ENCODE assay signal across 29 cellular contexts in the genomic region with DNA sequence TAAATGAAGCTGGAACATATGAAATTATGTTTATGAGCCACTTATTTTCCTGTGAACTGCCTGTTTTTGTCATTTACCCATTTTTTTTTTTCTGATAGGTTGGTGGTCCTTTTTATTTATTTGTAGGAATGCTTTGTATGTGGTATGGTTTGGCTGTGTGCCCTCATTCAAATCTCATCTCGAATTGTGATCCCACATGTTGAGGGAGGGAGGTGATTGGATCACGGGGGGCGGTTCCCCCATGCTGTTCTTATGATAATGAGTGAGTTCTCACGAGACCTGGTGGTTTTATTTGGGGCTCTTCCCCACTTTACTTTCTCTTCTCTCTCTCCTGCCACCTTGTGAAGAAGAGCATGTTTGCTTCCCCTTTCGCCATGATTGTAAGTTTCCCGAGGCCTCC.
"Had no signal": no experiment of that assay in that cellular context is flagged by ENCODE, and none has a peak within 500 bp of the region (broad histone marks: within the 10 kb centered on the region; RNA-seq: fewer than 3 reads in every experiment).

No MANE protein-coding gene starts in this region.

- H3K36me3 ChIP-seq: colonic mucosa, esophagus squamous epithelium, neutrophil, ovary, thoracic aorta, uterus had no signal

- ATAC-seq: activated CD8-positive, alpha-beta T cell treated with anti-CD3 and anti-CD28 coated beads for 36 hours; activated T-cell treated with anti-CD3 and anti-CD28 coated beads, Interleukin-2, amount 50 U/mL, for 4 hours; activated T-helper 17 cell treated with anti-CD3 and anti-CD28 coated beads, Interleukin-2, amount 50 U/mL, for 72 hours; body of pancreas; natural killer cell treated with Interleukin-12 subunit alpha and Interleukin-12 subunit beta and Interleukin-15 and Interleukin-18, amount 100 ng/mL, for 72 hours; sciatic nerve; stimulated activated effector memory CD8-positive, alpha-beta T cell treated with anti-CD3 and anti-CD28 coated beads, Interleukin-12 subunit alpha, Interleukin-12 subunit beta, amount 100 ng/mL, for 72 hours had no signal

- H3K4me3 ChIP-seq: body of pancreas, colonic mucosa, esophagus squamous epithelium, hepatocyte, lung, ovary, thoracic aorta, uterus had no signal

- H3K27me3 ChIP-seq: body of pancreas, colonic mucosa, hepatocyte, neutrophil, ovary, uterus had no signal

- H3K27ac ChIP-seq: body of pancreas, colonic mucosa, epithelial cell of prostate, esophagus squamous epithelium, hepatocyte, neutrophil, ovary, uterus had no signal

- DNase-seq: activated CD4-positive, alpha-beta T cell treated with anti-CD3 and anti-CD28 coated beads for 1 hour; activated CD4-positive, alpha-beta T cell treated with anti-CD3 and anti-CD28 coated beads, Interleukin-2, amount 50 U/mL, for 1 hour; activated CD8-positive, alpha-beta T cell treated with anti-CD3 and anti-CD28 coated beads for 36 hours; activated gamma-delta T cell treated with Interleukin-2 at 50 U/mL for 16 hours; activated naive CD4-positive, alpha-beta T cell treated with anti-CD3 and anti-CD28 coated beads, Interleukin-2, amount 50 U/mL, for 16 hours; activated T-cell treated with anti-CD3 and anti-CD28 coated beads, Interleukin-2, amount 50 U/mL, for 4 hours; anterior cingulate cortex; body of pancreas; cerebellar nuclear complex; colonic mucosa; effector CD8-positive, alpha-beta T cell; esophagus squamous epithelium; foreskin melanocyte; kidney; mesendoderm; ovary; small intestine; stimulated activated CD4-positive, alpha-beta T cell treated with anti-CD3 and anti-CD28 coated beads, Interleukin-4, amount 100 ng/mL, for 24 hours; T-helper 2 cell; uterus had no signal

- H3K9me3 ChIP-seq: body of pancreas, colonic mucosa, esophagus squamous epithelium, neutrophil, ovary, thoracic aorta, uterus had no signal

- H3K4me1 ChIP-seq: body of pancreas, colonic mucosa, esophagus squamous epithelium, uterus had no signal
